19 cellular contexts compared by ENCODE assay signal in the genomic region with DNA sequence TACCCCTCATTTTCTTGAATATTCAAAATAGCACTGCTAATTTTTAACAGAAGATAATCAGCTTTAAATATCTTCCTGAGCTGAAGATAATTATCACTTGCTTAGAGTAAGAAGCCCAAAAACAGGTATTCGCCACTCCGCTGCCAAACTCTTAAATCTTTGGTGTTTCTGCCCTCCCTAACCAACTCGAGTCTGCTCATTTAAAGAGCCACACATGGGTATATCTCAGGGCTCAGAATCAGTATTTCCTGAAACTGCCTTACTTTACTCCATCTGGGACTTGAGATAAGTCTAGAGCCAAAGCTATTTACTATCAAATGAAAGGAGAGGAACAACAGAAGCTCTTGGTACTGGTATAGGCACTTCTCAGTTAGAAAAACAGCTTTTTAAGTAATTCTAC.
"Had no signal": no experiment of that assay in that cellular context is flagged by ENCODE, and none has a peak within 500 bp of the region (broad histone marks: within the 10 kb centered on the region; RNA-seq: fewer than 3 reads in every experiment).

No MANE protein-coding gene starts in this region.

- DNase-seq: activated B cell treated with CpG ODN at 0.5 μM for 24 hours; activated CD4-positive, alpha-beta T cell treated with anti-CD3 and anti-CD28 coated beads for 48 hours; activated CD8-positive, alpha-beta memory T cell treated with anti-CD3 and anti-CD28 coated beads, Interleukin-2, amount 50 U/mL, for 4 hours; activated CD8-positive, alpha-beta T cell treated with anti-CD3 and anti-CD28 coated beads, Interleukin-2, amount 10 ng/mL, durations not matched to agents 7 days and 5 days; activated gamma-delta T cell treated with Interleukin-2 at 50 U/mL for 16 hours; activated naive CD8-positive, alpha-beta T cell treated with anti-CD3 and anti-CD28 coated beads for 36 hours; amygdala; body of pancreas; cortex of kidney; effector CD8-positive, alpha-beta T cell; gastrocnemius medialis; heart left ventricle; mucosa of descending colon; naive thymus-derived CD4-positive, alpha-beta T cell; nucleus accumbens; T1000; thyroid gland had no signal

- H3K9me3 ChIP-seq: body of pancreas, gastrocnemius medialis, heart left ventricle, mucosa of descending colon, thyroid gland had no signal

- H3K27ac Mint-ChIP-seq: activated B cell treated with CpG ODN at 0.5 μM for 24 hours; activated CD8-positive, alpha-beta T cell treated with anti-CD3 and anti-CD28 coated beads, Interleukin-2, amount 10 ng/mL, durations not matched to agents 7 days and 5 days; activated naive CD8-positive, alpha-beta T cell treated with anti-CD3 and anti-CD28 coated beads for 36 hours; stimulated activated memory B cell treated with anti-CD40 and anti-IgM and Interleukin-4, amounts not matched to agents 10 μg/mL and 1 μg/mL and 100 μg/mL, for 72 hours had no signal

- ATAC-seq: activated CD8-positive, alpha-beta T cell treated with anti-CD3 and anti-CD28 coated beads, Interleukin-2, amount 10 ng/mL, durations not matched to agents 7 days and 5 days; body of pancreas; gastrocnemius medialis; heart left ventricle; mucosa of descending colon; naive thymus-derived CD4-positive, alpha-beta T cell; stimulated activated memory B cell treated with anti-CD40 and anti-IgM and Interleukin-4, amounts not matched to agents 10 μg/mL and 1 μg/mL and 100 μg/mL, for 72 hours had no signal

- H3K4me3 Mint-ChIP-seq: activated B cell treated with CpG ODN at 0.5 μM for 24 hours; activated CD8-positive, alpha-beta T cell treated with anti-CD3 and anti-CD28 coated beads, Interleukin-2, amount 10 ng/mL, durations not matched to agents 7 days and 5 days; activated naive CD8-positive, alpha-beta T cell treated with anti-CD3 and anti-CD28 coated beads for 36 hours; stimulated activated memory B cell treated with anti-CD40 and anti-IgM and Interleukin-4, amounts not matched to agents 10 μg/mL and 1 μg/mL and 100 μg/mL, for 72 hours had no signal

- H3K4me1 ChIP-seq: thyroid gland had no signal

- H3K27me3 ChIP-seq: body of pancreas, gastrocnemius medialis, heart left ventricle, thyroid gland had no signal

- H3K27me3 Mint-ChIP-seq: activated B cell treated with CpG ODN at 0.5 μM for 24 hours; activated naive CD8-positive, alpha-beta T cell treated with anti-CD3 and anti-CD28 coated beads for 36 hours; naive thymus-derived CD4-positive, alpha-beta T cell; stimulated activated memory B cell treated with anti-CD40 and anti-IgM and Interleukin-4, amounts not matched to agents 10 μg/mL and 1 μg/mL and 100 μg/mL, for 72 hours had no signal

- H3K27ac ChIP-seq: body of pancreas, gastrocnemius medialis, heart left ventricle, thyroid gland had no signal

- H3K9me3 Mint-ChIP-seq: activated B cell treated with CpG ODN at 0.5 μM for 24 hours; activated naive CD8-positive, alpha-beta T cell treated with anti-CD3 and anti-CD28 coated beads for 36 hours; naive thymus-derived CD4-positive, alpha-beta T cell; stimulated activated memory B cell treated with anti-CD40 and anti-IgM and Interleukin-4, amounts not matched to agents 10 μg/mL and 1 μg/mL and 100 μg/mL, for 72 hours had no signal

- H3K4me3 ChIP-seq: body of pancreas, gastrocnemius medialis, heart left ventricle, lung, mucosa of descending colon, thyroid gland had no signal
